In the genomic region with DNA sequence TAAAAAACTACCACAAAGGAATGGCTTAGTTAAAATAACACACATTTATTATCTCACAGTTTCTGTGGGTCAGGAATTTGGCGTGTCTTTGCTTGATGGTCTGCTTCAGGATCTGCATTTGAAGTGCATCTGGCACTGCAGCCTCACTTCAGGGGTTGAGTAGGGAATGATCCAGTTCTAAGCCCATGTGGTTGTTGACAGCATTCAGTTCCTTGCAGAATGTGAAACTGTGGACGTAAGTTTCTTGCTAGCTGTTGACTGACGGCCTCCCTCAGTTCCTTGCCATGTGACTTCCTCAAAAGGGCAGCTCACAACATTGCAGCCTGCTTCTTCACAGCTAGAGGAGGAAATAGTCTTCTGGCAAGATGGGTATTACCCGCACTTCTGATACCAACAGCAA, we compare ENCODE assay signal across 8 cellular contexts. TPM values are rescaled to one million over a fixed set of nuclear protein-coding genes. Genes with fewer than 3 reads are reported as not detected.
DNase-seq lines count a peak whose midpoint lies in the region; ATAC-seq and TF ChIP-seq lines count a peak whose summit lies in the region.

No MANE protein-coding gene starts in this region.

- H3K9me3 Mint-ChIP-seq in activated CD4-positive, alpha-beta memory T cell treated with anti-CD3 and anti-CD28 coated beads for 36 hours, result no peaks in the 10 kb centered on the region
- H3K9me3 Mint-ChIP-seq in type B pancreatic cell, result no peaks in the 10 kb centered on the region

- CTCF ChIA-PET in activated CD4-positive, alpha-beta memory T cell treated with anti-CD3 and anti-CD28 coated beads for 36 hours (lab: Charles Lee), result no interaction called here

- H3K27ac ChIP-seq in right atrium auricular region (peak overlapping the region; percentile 54 to 60), suprapubic skin (peak overlapping the region; percentile 16)

- H3K27ac Mint-ChIP-seq in activated CD4-positive, alpha-beta memory T cell treated with anti-CD3 and anti-CD28 coated beads for 36 hours, result no peak overlapping the region
- no peak overlapping the region for H3K27ac Mint-ChIP-seq in type B pancreatic cell

- POLR2A ChIA-PET in activated CD4-positive, alpha-beta memory T cell treated with anti-CD3 and anti-CD28 coated beads for 36 hours (lab: Charles Lee), result interaction anchor here (1.4 kb wide), 1 partner anchor 81 kb away, joined by 4 read pairs; a partner anchor contains a TSS

- no peak for TF ChIP-seq EP300 in suprapubic skin (IDR thresholded peaks at IDR 0.05)

- H3K36me3 ChIP-seq in right atrium auricular region (no peaks in the 10 kb centered on the region), suprapubic skin (no peaks in the 10 kb centered on the region)

- no peaks in the 10 kb centered on the region for H3K27me3 Mint-ChIP-seq in activated CD4-positive, alpha-beta memory T cell treated with anti-CD3 and anti-CD28 coated beads for 36 hours
- no peaks in the 10 kb centered on the region for H3K27me3 Mint-ChIP-seq in type B pancreatic cell

- H3K4me3 Mint-ChIP-seq in activated CD4-positive, alpha-beta memory T cell treated with anti-CD3 and anti-CD28 coated beads for 36 hours, result no peak overlapping the region
- H3K4me3 Mint-ChIP-seq in type B pancreatic cell, result no peak overlapping the region

- TF ChIP-seq CTCF in right atrium auricular region (IDR thresholded peaks at IDR 0.05) (no peak), suprapubic skin (IDR thresholded peaks at IDR 0.05) (no peak), type B pancreatic cell (conservative IDR thresholded peaks at IDR 0.05) (no peak)

- peak; percentile 26 for DNase-seq in activated CD4-positive, alpha-beta memory T cell treated with anti-CD3 and anti-CD28 coated beads for 36 hours
- DNase-seq in right atrium auricular region (ENCODE audit: low spot score) (peak; percentile 75), suprapubic skin (ENCODE audit: low spot score in 2 of 2) (no peak), type B pancreatic cell (ENCODE audit: extremely low spot score, unreplicated experiment) (no peak), NCI-H2107 treated with DMSO at 0.1 percent for 48 hours (lab: John Stamatoyannopoulos, UW; ENCODE audit: unreplicated experiment) (no peak), HUDEP-2 (lab: John Stamatoyannopoulos, UW; ENCODE audit: unreplicated experiment in 76 of 76) (no peak)

- H3K9me3 ChIP-seq in right atrium auricular region, result no peaks in the 10 kb centered on the region
- no peaks in the 10 kb centered on the region for H3K9me3 ChIP-seq in suprapubic skin

- no peaks in the 10 kb centered on the region for H3K36me3 Mint-ChIP-seq in activated CD4-positive, alpha-beta memory T cell treated with anti-CD3 and anti-CD28 coated beads for 36 hours
- no peaks in the 10 kb centered on the region for H3K36me3 Mint-ChIP-seq in type B pancreatic cell

- 42% methylated on average over 4 of the region's 4 CpGs for WGBS in suprapubic skin

- intact Hi-C loops in activated CD4-positive, alpha-beta memory T cell treated with anti-CD3 and anti-CD28 coated beads for 36 hours (cut with micrococcal nuclease), result no loop called here

- H3K4me1 Mint-ChIP-seq in activated CD4-positive, alpha-beta memory T cell treated with anti-CD3 and anti-CD28 coated beads for 36 hours (ENCODE audit: low read depth), result peaks cover 22% of the 10 kb centered on the region
- peaks cover 5% of the 10 kb centered on the region for H3K4me1 Mint-ChIP-seq in type B pancreatic cell (ENCODE audit: unreplicated experiment)

- H3K27me3 ChIP-seq in right atrium auricular region (no peaks in the 10 kb centered on the region), suprapubic skin (no peaks in the 10 kb centered on the region)

- peak; percentile 65 for ATAC-seq in GM18867 (IDR thresholded peaks at IDR 0.05; ENCODE audit: unreplicated experiment)
- peak; percentile 65 for ATAC-seq in HG03469 (IDR thresholded peaks at IDR 0.05; ENCODE audit: unreplicated experiment)

- H3K4me1 ChIP-seq in right atrium auricular region, result peaks cover 0 to 13% of the 10 kb centered on the region in 2 donors
- H3K4me1 ChIP-seq in suprapubic skin, result peaks cover 17% of the 10 kb centered on the region

- TF ChIP-seq POLR2A in suprapubic skin (IDR thresholded peaks at IDR 0.05), result no peak

- peak overlapping the region; percentile 3 to 15 for H3K4me3 ChIP-seq in right atrium auricular region
- H3K4me3 ChIP-seq in suprapubic skin, result no peak overlapping the region

RNA-seq across cellular contexts. Expression of a gene that starts 2.1 kb away (rescaled TPM):
- not detected for total RNA-seq in activated CD4-positive, alpha-beta memory T cell treated with anti-CD3 and anti-CD28 coated beads for 36 hours
- total RNA-seq in right atrium auricular region (10 to 100 TPM; 15.5 to 39.1 TPM), suprapubic skin (1 to 10 TPM in 3 of 4 donors, under 1 TPM in 1; 0.97 to 2.4 (median 1.6) TPM), type B pancreatic cell (ENCODE audit: low replicate concordance) (2.8 TPM in 1 of 2 replicates, not detected in the other)

RNA-seq across cellular contexts. Expression of a gene that starts 17.8 kb away (rescaled TPM):
- not detected for total RNA-seq in activated CD4-positive, alpha-beta memory T cell treated with anti-CD3 and anti-CD28 coated beads for 36 hours
- total RNA-seq in right atrium auricular region (10 to 100 TPM; 22.7 to 26.5 TPM), suprapubic skin (1 to 10 TPM; 2.5 to 5.2 (median 2.7) TPM), type B pancreatic cell (ENCODE audit: low replicate concordance) (not detected in 2 replicates)

Comparison
In these comparisons a context has a peak if more than half of its experiments do, and no peak if none do; other contexts are left out.
1. DNase-seq: peak in activated CD4-positive, alpha-beta memory T cell treated with anti-CD3 and anti-CD28 coated beads for 36 hours (single experiment) and right atrium auricular region (single experiment); none in suprapubic skin (0 of 2), type B pancreatic cell (single experiment), NCI-H2107 treated with DMSO at 0.1 percent for 48 hours (single experiment) and HUDEP-2 (0 of 76).